Comparison of ENCODE assay signal across 2 cellular contexts in the genomic region with DNA sequence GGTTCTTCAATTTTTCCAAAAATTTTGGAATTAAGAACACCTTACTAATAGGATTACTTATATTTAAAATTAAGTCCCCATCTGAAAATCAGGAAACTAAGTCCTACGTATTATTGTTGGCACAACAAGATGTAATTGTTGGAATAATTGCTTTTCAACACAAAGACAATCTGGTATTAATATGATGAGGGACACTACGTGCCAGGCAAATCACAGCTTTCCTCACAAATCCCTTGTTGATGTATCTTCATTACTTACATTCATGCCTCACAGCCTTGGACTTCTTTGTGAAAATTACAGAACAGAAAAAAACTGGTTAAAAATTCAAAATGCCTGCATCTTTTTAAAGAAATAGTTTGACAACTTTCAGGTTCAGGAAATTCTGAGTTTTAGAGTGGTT.
TF ChIP-seq lines count a peak whose summit lies in the region.

No MANE protein-coding gene starts in this region.

TF ChIP-seq in A549, 52 proteins besides CTCF, POLR2A, EP300 and RAD21 (continued from another document):
- TF ChIP-seq, protein P1, sequence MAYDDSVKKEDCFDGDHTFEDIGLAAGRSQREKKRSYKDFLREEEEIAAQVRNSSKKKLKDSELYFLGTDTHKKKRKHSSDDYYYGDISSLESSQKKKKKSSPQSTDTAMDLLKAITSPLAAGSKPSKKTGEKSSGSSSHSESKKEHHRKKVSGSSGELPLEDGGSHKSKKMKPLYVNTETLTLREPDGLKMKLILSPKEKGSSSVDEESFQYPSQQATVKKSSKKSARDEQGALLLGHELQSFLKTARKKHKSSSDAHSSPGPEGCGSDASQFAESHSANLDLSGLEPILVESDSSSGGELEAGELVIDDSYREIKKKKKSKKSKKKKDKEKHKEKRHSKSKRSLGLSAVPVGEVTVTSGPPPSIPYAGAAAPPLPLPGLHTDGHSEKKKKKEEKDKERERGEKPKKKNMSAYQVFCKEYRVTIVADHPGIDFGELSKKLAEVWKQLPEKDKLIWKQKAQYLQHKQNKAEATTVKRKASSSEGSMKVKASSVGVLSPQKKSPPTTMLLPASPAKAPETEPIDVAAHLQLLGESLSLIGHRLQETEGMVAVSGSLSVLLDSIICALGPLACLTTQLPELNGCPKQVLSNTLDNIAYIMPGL (CRISPR knock-in tag; IDR thresholded peaks at IDR 0.05; ENCODE audit: borderline replicate concordance), result no peak
- TF ChIP-seq, protein P2, sequence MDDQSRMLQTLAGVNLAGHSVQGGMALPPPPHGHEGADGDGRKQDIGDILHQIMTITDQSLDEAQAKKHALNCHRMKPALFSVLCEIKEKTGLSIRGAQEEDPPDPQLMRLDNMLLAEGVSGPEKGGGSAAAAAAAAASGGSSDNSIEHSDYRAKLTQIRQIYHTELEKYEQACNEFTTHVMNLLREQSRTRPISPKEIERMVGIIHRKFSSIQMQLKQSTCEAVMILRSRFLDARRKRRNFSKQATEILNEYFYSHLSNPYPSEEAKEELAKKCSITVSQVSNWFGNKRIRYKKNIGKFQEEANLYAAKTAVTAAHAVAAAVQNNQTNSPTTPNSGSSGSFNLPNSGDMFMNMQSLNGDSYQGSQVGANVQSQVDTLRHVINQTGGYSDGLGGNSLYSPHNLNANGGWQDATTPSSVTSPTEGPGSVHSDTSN (IDR thresholded peaks at IDR 0.05), result no peak
- TF ChIP-seq KDM5A (IDR thresholded peaks at IDR 0.05) (no peak), MAFK (IDR thresholded peaks at IDR 0.05; ENCODE audit: partially characterized antibody) (no peak), FOSB (CRISPR knock-in tag; IDR thresholded peaks at IDR 0.05) (no peak), CBX2 (IDR thresholded peaks at IDR 0.05; ENCODE audit: borderline replicate concordance, low read depth) (no peak), RFX5 (IDR thresholded peaks at IDR 0.05) (no peak), HOXB13 (CRISPR knock-in tag; IDR thresholded peaks at IDR 0.05; ENCODE audit: low read depth) (no peak), JUN (IDR thresholded peaks at IDR 0.05) (no peak), PHF8 (IDR thresholded peaks at IDR 0.05; ENCODE audit: borderline replicate concordance, low read depth) (no peak), JUNB (IDR thresholded peaks at IDR 0.05) (no peak), KDM1A (IDR thresholded peaks at IDR 0.05; ENCODE audit: low read depth) (no peak)
- TF ChIP-seq, protein P3, sequence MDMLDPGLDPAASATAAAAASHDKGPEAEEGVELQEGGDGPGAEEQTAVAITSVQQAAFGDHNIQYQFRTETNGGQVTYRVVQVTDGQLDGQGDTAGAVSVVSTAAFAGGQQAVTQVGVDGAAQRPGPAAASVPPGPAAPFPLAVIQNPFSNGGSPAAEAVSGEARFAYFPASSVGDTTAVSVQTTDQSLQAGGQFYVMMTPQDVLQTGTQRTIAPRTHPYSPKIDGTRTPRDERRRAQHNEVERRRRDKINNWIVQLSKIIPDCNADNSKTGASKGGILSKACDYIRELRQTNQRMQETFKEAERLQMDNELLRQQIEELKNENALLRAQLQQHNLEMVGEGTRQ (IDR thresholded peaks at IDR 0.05), result no peak
TF ChIP-seq in A549: peak in this region for 0.

TF ChIP-seq in HepG2, 621 proteins besides CTCF, POLR2A, EP300 and RAD21:
- TF ChIP-seq, protein P4, sequence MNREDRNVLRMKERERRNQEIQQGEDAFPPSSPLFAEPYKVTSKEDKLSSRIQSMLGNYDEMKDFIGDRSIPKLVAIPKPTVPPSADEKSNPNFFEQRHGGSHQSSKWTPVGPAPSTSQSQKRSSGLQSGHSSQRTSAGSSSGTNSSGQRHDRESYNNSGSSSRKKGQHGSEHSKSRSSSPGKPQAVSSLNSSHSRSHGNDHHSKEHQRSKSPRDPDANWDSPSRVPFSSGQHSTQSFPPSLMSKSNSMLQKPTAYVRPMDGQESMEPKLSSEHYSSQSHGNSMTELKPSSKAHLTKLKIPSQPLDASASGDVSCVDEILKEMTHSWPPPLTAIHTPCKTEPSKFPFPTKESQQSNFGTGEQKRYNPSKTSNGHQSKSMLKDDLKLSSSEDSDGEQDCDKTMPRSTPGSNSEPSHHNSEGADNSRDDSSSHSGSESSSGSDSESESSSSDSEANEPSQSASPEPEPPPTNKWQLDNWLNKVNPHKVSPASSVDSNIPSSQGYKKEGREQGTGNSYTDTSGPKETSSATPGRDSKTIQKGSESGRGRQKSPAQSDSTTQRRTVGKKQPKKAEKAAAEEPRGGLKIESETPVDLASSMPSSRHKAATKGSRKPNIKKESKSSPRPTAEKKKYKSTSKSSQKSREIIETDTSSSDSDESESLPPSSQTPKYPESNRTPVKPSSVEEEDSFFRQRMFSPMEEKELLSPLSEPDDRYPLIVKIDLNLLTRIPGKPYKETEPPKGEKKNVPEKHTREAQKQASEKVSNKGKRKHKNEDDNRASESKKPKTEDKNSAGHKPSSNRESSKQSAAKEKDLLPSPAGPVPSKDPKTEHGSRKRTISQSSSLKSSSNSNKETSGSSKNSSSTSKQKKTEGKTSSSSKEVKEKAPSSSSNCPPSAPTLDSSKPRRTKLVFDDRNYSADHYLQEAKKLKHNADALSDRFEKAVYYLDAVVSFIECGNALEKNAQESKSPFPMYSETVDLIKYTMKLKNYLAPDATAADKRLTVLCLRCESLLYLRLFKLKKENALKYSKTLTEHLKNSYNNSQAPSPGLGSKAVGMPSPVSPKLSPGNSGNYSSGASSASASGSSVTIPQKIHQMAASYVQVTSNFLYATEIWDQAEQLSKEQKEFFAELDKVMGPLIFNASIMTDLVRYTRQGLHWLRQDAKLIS (CRISPR knock-in tag; IDR thresholded peaks at IDR 0.05), result no peak
- no peak for TF ChIP-seq FOXK1 (CRISPR knock-in tag; IDR thresholded peaks at IDR 0.05; ENCODE audit: borderline replicate concordance, low read depth)
- TF ChIP-seq ZNF383 (CRISPR knock-in tag; IDR thresholded peaks at IDR 0.05; ENCODE audit: borderline replicate concordance), result no peak
- no peak for TF ChIP-seq SOX5 (CRISPR knock-in tag; IDR thresholded peaks at IDR 0.05; ENCODE audit: borderline replicate concordance)
- no peak for TF ChIP-seq TP53 (CRISPR knock-in tag; conservative IDR thresholded peaks at IDR 0.05)
- TF ChIP-seq, protein P5, sequence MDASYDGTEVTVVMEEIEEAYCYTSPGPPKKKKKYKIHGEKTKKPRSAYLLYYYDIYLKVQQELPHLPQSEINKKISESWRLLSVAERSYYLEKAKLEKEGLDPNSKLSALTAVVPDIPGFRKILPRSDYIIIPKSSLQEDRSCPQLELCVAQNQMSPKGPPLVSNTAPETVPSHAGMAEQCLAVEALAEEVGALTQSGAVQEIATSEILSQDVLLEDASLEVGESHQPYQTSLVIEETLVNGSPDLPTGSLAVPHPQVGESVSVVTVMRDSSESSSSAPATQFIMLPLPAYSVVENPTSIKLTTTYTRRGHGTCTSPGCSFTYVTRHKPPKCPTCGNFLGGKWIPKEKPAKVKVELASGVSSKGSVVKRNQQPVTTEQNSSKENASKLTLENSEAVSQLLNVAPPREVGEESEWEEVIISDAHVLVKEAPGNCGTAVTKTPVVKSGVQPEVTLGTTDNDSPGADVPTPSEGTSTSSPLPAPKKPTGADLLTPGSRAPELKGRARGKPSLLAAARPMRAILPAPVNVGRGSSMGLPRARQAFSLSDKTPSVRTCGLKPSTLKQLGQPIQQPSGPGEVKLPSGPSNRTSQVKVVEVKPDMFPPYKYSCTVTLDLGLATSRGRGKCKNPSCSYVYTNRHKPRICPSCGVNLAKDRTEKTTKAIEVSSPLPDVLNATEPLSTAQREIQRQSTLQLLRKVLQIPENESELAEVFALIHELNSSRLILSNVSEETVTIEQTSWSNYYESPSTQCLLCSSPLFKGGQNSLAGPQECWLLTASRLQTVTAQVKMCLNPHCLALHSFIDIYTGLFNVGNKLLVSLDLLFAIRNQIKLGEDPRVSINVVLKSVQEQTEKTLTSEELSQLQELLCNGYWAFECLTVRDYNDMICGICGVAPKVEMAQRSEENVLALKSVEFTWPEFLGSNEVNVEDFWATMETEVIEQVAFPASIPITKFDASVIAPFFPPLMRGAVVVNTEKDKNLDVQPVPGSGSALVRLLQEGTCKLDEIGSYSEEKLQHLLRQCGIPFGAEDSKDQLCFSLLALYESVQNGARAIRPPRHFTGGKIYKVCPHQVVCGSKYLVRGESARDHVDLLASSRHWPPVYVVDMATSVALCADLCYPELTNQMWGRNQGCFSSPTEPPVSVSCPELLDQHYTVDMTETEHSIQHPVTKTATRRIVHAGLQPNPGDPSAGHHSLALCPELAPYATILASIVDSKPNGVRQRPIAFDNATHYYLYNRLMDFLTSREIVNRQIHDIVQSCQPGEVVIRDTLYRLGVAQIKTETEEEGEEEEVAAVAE (CRISPR knock-in tag; IDR thresholded peaks at IDR 0.05; ENCODE audit: borderline replicate concordance), result no peak
- no peak for TF ChIP-seq RAD51 (IDR thresholded peaks at IDR 0.05; ENCODE audit: borderline replicate concordance)
- TF ChIP-seq, protein P6, sequence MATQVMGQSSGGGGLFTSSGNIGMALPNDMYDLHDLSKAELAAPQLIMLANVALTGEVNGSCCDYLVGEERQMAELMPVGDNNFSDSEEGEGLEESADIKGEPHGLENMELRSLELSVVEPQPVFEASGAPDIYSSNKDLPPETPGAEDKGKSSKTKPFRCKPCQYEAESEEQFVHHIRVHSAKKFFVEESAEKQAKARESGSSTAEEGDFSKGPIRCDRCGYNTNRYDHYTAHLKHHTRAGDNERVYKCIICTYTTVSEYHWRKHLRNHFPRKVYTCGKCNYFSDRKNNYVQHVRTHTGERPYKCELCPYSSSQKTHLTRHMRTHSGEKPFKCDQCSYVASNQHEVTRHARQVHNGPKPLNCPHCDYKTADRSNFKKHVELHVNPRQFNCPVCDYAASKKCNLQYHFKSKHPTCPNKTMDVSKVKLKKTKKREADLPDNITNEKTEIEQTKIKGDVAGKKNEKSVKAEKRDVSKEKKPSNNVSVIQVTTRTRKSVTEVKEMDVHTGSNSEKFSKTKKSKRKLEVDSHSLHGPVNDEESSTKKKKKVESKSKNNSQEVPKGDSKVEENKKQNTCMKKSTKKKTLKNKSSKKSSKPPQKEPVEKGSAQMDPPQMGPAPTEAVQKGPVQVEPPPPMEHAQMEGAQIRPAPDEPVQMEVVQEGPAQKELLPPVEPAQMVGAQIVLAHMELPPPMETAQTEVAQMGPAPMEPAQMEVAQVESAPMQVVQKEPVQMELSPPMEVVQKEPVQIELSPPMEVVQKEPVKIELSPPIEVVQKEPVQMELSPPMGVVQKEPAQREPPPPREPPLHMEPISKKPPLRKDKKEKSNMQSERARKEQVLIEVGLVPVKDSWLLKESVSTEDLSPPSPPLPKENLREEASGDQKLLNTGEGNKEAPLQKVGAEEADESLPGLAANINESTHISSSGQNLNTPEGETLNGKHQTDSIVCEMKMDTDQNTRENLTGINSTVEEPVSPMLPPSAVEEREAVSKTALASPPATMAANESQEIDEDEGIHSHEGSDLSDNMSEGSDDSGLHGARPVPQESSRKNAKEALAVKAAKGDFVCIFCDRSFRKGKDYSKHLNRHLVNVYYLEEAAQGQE (IDR thresholded peaks at IDR 0.05; ENCODE audit: borderline replicate concordance in 1 of 2, low read depth in 1 of 2, low read length in 2 of 2), result no peak
